Comparison of ENCODE assay signal across 8 cellular contexts in genomic region chr22:21937821-21938070, GRCh38. TPM values are rescaled to one million over a fixed set of nuclear protein-coding genes. Genes with fewer than 3 reads are reported as not detected.
DNase-seq lines count a peak whose midpoint lies in the region; ATAC-seq and TF ChIP-seq lines count a peak whose summit lies in the region.

No MANE protein-coding gene starts in this region.

- H3K27me3 ChIP-seq in adrenal gland = no peaks in the 10 kb centered on the region

- 0 to 13% (median 4%) methylated on average over 3 to 8 of the region's 8 CpGs for WGBS in adrenal gland, 4 donors

- peak overlapping the region; percentile 87 to 98 (median 93) for H3K27ac ChIP-seq in adrenal gland

- ATAC-seq in HG03175 (IDR thresholded peaks at IDR 0.05; ENCODE audit: unreplicated experiment) (peak; percentile 11), GM21737 (IDR thresholded peaks at IDR 0.05; ENCODE audit: unreplicated experiment) (no peak), HG03135 (IDR thresholded peaks at IDR 0.05; ENCODE audit: unreplicated experiment) (no peak)

- no peak for TF ChIP-seq CTCF in adrenal gland (IDR thresholded peaks at IDR 0.05)

- H3K9me3 ChIP-seq in adrenal gland (replicated peaks in 1 of 3) = no peaks in the 10 kb centered on the region

- intact Hi-C loops in adrenal gland (cut with DNase I) = loop anchor here in 1 of 2 donors (5.0 to 10.0 kb wide), 3 partner anchors 73 to 225 kb away; partner anchors contain the start of gene MAPK1

- no peak for TF ChIP-seq POLR2A in adrenal gland (IDR thresholded peaks at IDR 0.05)

- peak overlapping the region in 2 of 4 donors; percentile 27 to 57 for H3K4me3 ChIP-seq in adrenal gland

- peaks cover 34 to 60% of the 10 kb centered on the region in 2 donors for H3K4me1 ChIP-seq in adrenal gland (replicated peaks in 1 of 2)

- DNase-seq in adrenal gland = peak in 1 of 7 donors; percentile 76
- DNase-seq in iris pigment epithelial cell (ENCODE audit: low read depth) = peak; percentile 93
- peak; percentile 89 for DNase-seq in stromal cell of bone marrow (ENCODE audit: low read depth)
- DNase-seq in effector CD8-positive, alpha-beta T cell (lab: John Stamatoyannopoulos, UW) = no peak
- no peak for DNase-seq in inferior parietal cortex (ENCODE audit: extremely low spot score)

- H3K36me3 ChIP-seq in adrenal gland (replicated peaks in 1 of 2) = peaks cover 0 to 33% of the 10 kb centered on the region in 2 donors

RNA-seq across cellular contexts. Expression of gene PPM1F, which starts 14.9 kb away (rescaled TPM):
- 10 to 100 TPM; 38.8 to 60.6 (median 45.5) TPM for total RNA-seq in adrenal gland
- 10 to 100 TPM in 2 of 3 donors, 1 to 10 TPM in 1; 9.9 to 29.2 (median 20.1) TPM for polyA plus RNA-seq in adrenal gland

RNA-seq across cellular contexts. Expression of gene TOP3B, which starts 44.8 kb away (rescaled TPM):
- 10 to 100 TPM; 15.3 to 31.0 (median 24.5) TPM for total RNA-seq in adrenal gland
- polyA plus RNA-seq in adrenal gland = 10 to 100 TPM in 2 of 3 donors, 1 to 10 TPM in 1; 8.5 to 31.8 (median 18.6) TPM

Comparison
In these comparisons a context has a peak if more than half of its experiments do, and no peak if none do; other contexts are left out.
1. DNase-seq: peak in iris pigment epithelial cell (single experiment) and stromal cell of bone marrow (single experiment); none in effector CD8-positive, alpha-beta T cell (single experiment) and inferior parietal cortex (single experiment).